14 cellular contexts compared by ENCODE assay signal in genomic region chr15:25641762-25642161, GRCh38.
"Had no signal": no experiment of that assay in that cellular context is flagged by ENCODE, and none has a peak within 500 bp of the region (broad histone marks: within the 10 kb centered on the region; RNA-seq: fewer than 3 reads in every experiment).

No MANE protein-coding gene starts in this region.

- H3K27ac Mint-ChIP-seq: activated naive CD4-positive, alpha-beta T cell treated with anti-CD3 and anti-CD28 coated beads, Interleukin-2, amount 10 ng/mL, durations not matched to agents 7 days and 5 days; activated T-helper 17 cell treated with anti-CD3 and anti-CD28 coated beads, Interleukin-2, amount 50 U/mL, for 72 hours; stimulated activated naive CD8-positive, alpha-beta T cell treated with anti-CD3 and anti-CD28 coated beads, Interleukin-15, Interleukin-2, amounts not matched to agents 100 ng/mL and 50 ng/mL, for 24 hours; T-cell had no signal

- H3K4me1 Mint-ChIP-seq: activated naive CD4-positive, alpha-beta T cell treated with anti-CD3 and anti-CD28 coated beads, Interleukin-2, amount 10 ng/mL, durations not matched to agents 7 days and 5 days; activated T-helper 17 cell treated with anti-CD3 and anti-CD28 coated beads, Interleukin-2, amount 50 U/mL, for 72 hours; naive B cell had no signal

- H3K27me3 ChIP-seq: ascending aorta had no signal

- H3K27ac ChIP-seq: ascending aorta had no signal

- H3K4me1 ChIP-seq: ascending aorta had no signal

- H3K36me3 Mint-ChIP-seq: activated naive CD4-positive, alpha-beta T cell treated with anti-CD3 and anti-CD28 coated beads, Interleukin-2, amount 10 ng/mL, durations not matched to agents 7 days and 5 days; naive B cell; T-cell had no signal

- H3K4me3 ChIP-seq: ascending aorta had no signal

- H3K9me3 Mint-ChIP-seq: activated naive CD4-positive, alpha-beta T cell treated with anti-CD3 and anti-CD28 coated beads, Interleukin-2, amount 10 ng/mL, durations not matched to agents 7 days and 5 days; activated T-helper 17 cell treated with anti-CD3 and anti-CD28 coated beads, Interleukin-2, amount 50 U/mL, for 72 hours; naive B cell; stimulated activated naive CD8-positive, alpha-beta T cell treated with anti-CD3 and anti-CD28 coated beads, Interleukin-15, Interleukin-2, amounts not matched to agents 100 ng/mL and 50 ng/mL, for 24 hours; T-cell had no signal

- H3K36me3 ChIP-seq: ascending aorta had no signal

- DNase-seq: activated CD4-positive, alpha-beta T cell treated with anti-CD3 and anti-CD28 coated beads, Interleukin-2, amount 50 U/mL, for 4 hours; activated CD4-positive, CD25-positive, alpha-beta regulatory T cell treated with anti-CD3 and anti-CD28 coated beads, Interleukin-2, amount 50 U/mL, for 72 hours; activated naive CD4-positive, alpha-beta T cell treated with anti-CD3 and anti-CD28 coated beads, Interleukin-2, amount 10 ng/mL, durations not matched to agents 7 days and 5 days; erythroblast; naive B cell; nucleus accumbens; posterior cingulate gyrus; right cardiac atrium; SK-N-SH; T-cell; T-helper 9 cell had no signal

- H3K4me2 ChIP-seq: SK-N-SH had no signal

- ATAC-seq: activated T-helper 17 cell treated with anti-CD3 and anti-CD28 coated beads, Interleukin-2, amount 50 U/mL, for 72 hours; right cardiac atrium; T-cell had no signal

- H3K9me3 ChIP-seq: ascending aorta, SK-N-SH had no signal

- H3K9ac ChIP-seq: SK-N-SH had no signal

- H3K4me3 Mint-ChIP-seq: activated naive CD4-positive, alpha-beta T cell treated with anti-CD3 and anti-CD28 coated beads, Interleukin-2, amount 10 ng/mL, durations not matched to agents 7 days and 5 days; activated T-helper 17 cell treated with anti-CD3 and anti-CD28 coated beads, Interleukin-2, amount 50 U/mL, for 72 hours; naive B cell; stimulated activated naive CD8-positive, alpha-beta T cell treated with anti-CD3 and anti-CD28 coated beads, Interleukin-15, Interleukin-2, amounts not matched to agents 100 ng/mL and 50 ng/mL, for 24 hours; T-cell had no signal
